ENCODE assay signal across 9 cellular contexts in genomic region chr1:36322085-36322785, GRCh38. TPM values are rescaled to one million over a fixed set of nuclear protein-coding genes. Genes with fewer than 3 reads are reported as not detected.
A peak's percentile ranks its signal among the peaks of the same experiment; 100 is the strongest.
DNase-seq lines count a peak whose midpoint lies in the region; ATAC-seq and TF ChIP-seq lines count a peak whose summit lies in the region.
"Had no signal": no experiment of that assay in that cellular context is flagged by ENCODE, and none has a peak within 500 bp of the region (broad histone marks: within the 10 kb centered on the region; RNA-seq: fewer than 3 reads in every experiment).

No MANE protein-coding gene starts in this region.

- 45% methylated on average over 66 of the region's 66 CpGs for WGBS in right cardiac atrium
- WGBS in sigmoid colon, 2 donors: 57 to 64% methylated on average over 66 of the region's 66 CpGs

- CTCF ChIA-PET in activated CD4-positive, alpha-beta memory T cell treated with anti-CD3 and anti-CD28 coated beads, Interleukin-2, amount 10 ng/mL, durations not matched to agents 7 days and 5 days (lab: Charles Lee): interaction anchor here (0.5 to 2.8 kb wide), 6 partner anchors 16 to 102 kb away, joined by 3 to 9 read pairs (median 4); partner anchors contain the start of genes SH3D21 and STK40

- peak; percentile 0 to 4 for ATAC-seq in right cardiac atrium
- ATAC-seq in GM19467 (IDR thresholded peaks at IDR 0.05; ENCODE audit: unreplicated experiment): no peak

- no peaks in the 10 kb centered on the region for H3K9me3 Mint-ChIP-seq in activated CD4-positive, alpha-beta memory T cell treated with anti-CD3 and anti-CD28 coated beads, Interleukin-2, amount 10 ng/mL, durations not matched to agents 7 days and 5 days

- H3K4me1 ChIP-seq in right cardiac atrium (ENCODE audit: control insufficient read depth, insufficient read depth, low read length) (peaks cover 2% of the 10 kb centered on the region), sigmoid colon (peaks cover 0 to 39% (median 33%) of the 10 kb centered on the region in 4 donors)

- TF ChIP-seq POLR2A in sigmoid colon (IDR thresholded peaks at IDR 0.05): no peak

- peak; percentile 51 for DNase-seq in EL
- DNase-seq in activated CD4-positive, alpha-beta memory T cell treated with anti-CD3 and anti-CD28 coated beads, Interleukin-2, amount 10 ng/mL, durations not matched to agents 7 days and 5 days: no peak
- DNase-seq in right cardiac atrium: peak; percentile 39 to 78 (median 73)
- DNase-seq in sigmoid colon: peak; percentile 75
- DNase-seq in NCI-H345 (lab: John Stamatoyannopoulos, UW): no peak
- no peak for DNase-seq in NCI-H226
- DNase-seq in A172 (ENCODE audit: low spot score): no peak
- DNase-seq: MG63 had no signal

- TF ChIP-seq CTCF in sigmoid colon (IDR thresholded peaks at IDR 0.05): no peak

- H3K36me3 Mint-ChIP-seq in activated CD4-positive, alpha-beta memory T cell treated with anti-CD3 and anti-CD28 coated beads, Interleukin-2, amount 10 ng/mL, durations not matched to agents 7 days and 5 days (ENCODE audit: low read depth): peaks cover 5% of the 10 kb centered on the region

- no peak for TF ChIP-seq EP300 in sigmoid colon (IDR thresholded peaks at IDR 0.05)

- H3K4me3 ChIP-seq in right cardiac atrium (ENCODE audit: low read length) (peak overlapping the region; percentile 94), sigmoid colon (peak overlapping the region; percentile 53 to 85 (median 62))

- H3K27ac ChIP-seq in right cardiac atrium (ENCODE audit: low read length) (peak overlapping the region; percentile 34), sigmoid colon (peak overlapping the region; percentile 82 to 89 (median 84))

- no peaks in the 10 kb centered on the region for H3K9me3 ChIP-seq in right cardiac atrium (ENCODE audit: control insufficient read depth, low read length)
- H3K9me3 ChIP-seq in sigmoid colon: no peaks in the 10 kb centered on the region
- H3K9me3 ChIP-seq: MG63 had no signal

- no peaks in the 10 kb centered on the region for H3K27me3 ChIP-seq in right cardiac atrium (ENCODE audit: control insufficient read depth, insufficient read depth)
- H3K27me3 ChIP-seq in sigmoid colon: no peaks in the 10 kb centered on the region
- H3K27me3 ChIP-seq: MG63 had no signal

- peaks cover 38% of the 10 kb centered on the region for H3K4me1 Mint-ChIP-seq in activated CD4-positive, alpha-beta memory T cell treated with anti-CD3 and anti-CD28 coated beads, Interleukin-2, amount 10 ng/mL, durations not matched to agents 7 days and 5 days

- intact Hi-C loops in right cardiac atrium (cut with DNase I): no loop called here
- intact Hi-C loops in sigmoid colon (cut with DNase I): no loop called here

- POLR2A ChIA-PET in activated CD4-positive, alpha-beta memory T cell treated with anti-CD3 and anti-CD28 coated beads, Interleukin-2, amount 10 ng/mL, durations not matched to agents 7 days and 5 days (lab: Charles Lee): interaction anchor here (1.0 to 4.6 kb wide), 5 partner anchors 16 to 98 kb away, joined by 3 to 32 read pairs (median 5); partner anchors contain the start of genes SH3D21 and STK40

- peaks cover 7% of the 10 kb centered on the region for H3K27me3 Mint-ChIP-seq in activated CD4-positive, alpha-beta memory T cell treated with anti-CD3 and anti-CD28 coated beads, Interleukin-2, amount 10 ng/mL, durations not matched to agents 7 days and 5 days

- H3K27ac Mint-ChIP-seq in activated CD4-positive, alpha-beta memory T cell treated with anti-CD3 and anti-CD28 coated beads, Interleukin-2, amount 10 ng/mL, durations not matched to agents 7 days and 5 days: no peak overlapping the region

- H3K4me3 Mint-ChIP-seq in activated CD4-positive, alpha-beta memory T cell treated with anti-CD3 and anti-CD28 coated beads, Interleukin-2, amount 10 ng/mL, durations not matched to agents 7 days and 5 days: peak overlapping the region; percentile 70

- H3K36me3 ChIP-seq in sigmoid colon: no peaks in the 10 kb centered on the region

RNA-seq across cellular contexts. Expression of gene EVA1B, which starts 1.2 kb away (rescaled TPM):
- 10 to 100 TPM; 25.5 to 28.7 TPM for total RNA-seq in activated CD4-positive, alpha-beta memory T cell treated with anti-CD3 and anti-CD28 coated beads, Interleukin-2, amount 10 ng/mL, durations not matched to agents 7 days and 5 days
- total RNA-seq in right cardiac atrium (10 to 100 TPM; 11.5 to 14.0 (median 13.1) TPM), sigmoid colon (100 to 1,000 TPM in 1 of 4 donors, 10 to 100 TPM in 3; 46.7 to 102 (median 71.0) TPM)
- polyA plus RNA-seq in right cardiac atrium (17.4 TPM), sigmoid colon (10 to 100 TPM in 2 of 3 donors, 1 to 10 TPM in 1; 5.8 to 18.0 (median 17.2) TPM)
- 9.6 and 17.8 TPM in 2 replicates for total RNA-seq in A172 (2014; rRNA removed; shearing (Covaris generic))

RNA-seq across cellular contexts. Expression of gene SH3D21, which starts 16.1 kb away (rescaled TPM):
- 10 to 100 TPM; 18.9 to 19.3 TPM for total RNA-seq in activated CD4-positive, alpha-beta memory T cell treated with anti-CD3 and anti-CD28 coated beads, Interleukin-2, amount 10 ng/mL, durations not matched to agents 7 days and 5 days
- total RNA-seq in right cardiac atrium: 1 to 10 TPM; 2.5 to 4.7 (median 4.2) TPM
- 3.5 TPM for polyA plus RNA-seq in right cardiac atrium
- total RNA-seq in sigmoid colon: 1 to 10 TPM in 2 of 4 donors, under 1 TPM in 2; 0.16 to 3.0 (median 1.0) TPM
- 1 to 10 TPM; 1.8 to 7.4 (median 5.8) TPM for polyA plus RNA-seq in sigmoid colon
- total RNA-seq in A172 (2014; rRNA removed; shearing (Covaris generic)): 0.98 TPM in 1 of 2 replicates, not detected in the other

Comparison
In these comparisons a context has a peak if more than half of its experiments do, and no peak if none do; other contexts are left out.
1. DNase-seq: peak in EL (single experiment), right cardiac atrium (3 of 3) and sigmoid colon (single experiment); none in activated CD4-positive, alpha-beta memory T cell treated with anti-CD3 and anti-CD28 coated beads, Interleukin-2, amount 10 ng/mL, durations not matched to agents 7 days and 5 days (single experiment), NCI-H345 (single experiment), NCI-H226 (single experiment) and A172 (single experiment).